Comparison of ENCODE assay signal across 1 cellular context in genomic region chr12:63611285-63611684, GRCh38. TPM values are rescaled to one million over a fixed set of nuclear protein-coding genes. Genes with fewer than 3 reads are reported as not detected.
"Had no signal": no experiment of that assay in that cellular context is flagged by ENCODE, and none has a peak within 500 bp of the region (broad histone marks: within the 10 kb centered on the region; RNA-seq: fewer than 3 reads in every experiment).

No MANE protein-coding gene starts in this region.

RNA-seq across cellular contexts. Expression of gene DPY19L2, which starts 57.0 kb away (rescaled TPM):
- total RNA-seq: MCF 10A had no signal
